8 cellular contexts compared by ENCODE assay signal in genomic region chr17:63082273-63082861, GRCh38.
A peak's percentile ranks its signal among the peaks of the same experiment; 100 is the strongest.
DNase-seq lines count a peak whose midpoint lies in the region; ATAC-seq and TF ChIP-seq lines count a peak whose summit lies in the region.

No MANE protein-coding gene starts in this region.

- no peak overlapping the region for H3K4me3 ChIP-seq in HEK293 (ENCODE audit: low read depth, low read length)

- H3K36me3 ChIP-seq in HEK293 (ENCODE audit: control insufficient read depth in 2 of 2, insufficient read depth in 1 of 2, low read length in 2 of 2) = no peaks in the 10 kb centered on the region

- no peak for TF ChIP-seq CTCF in HEK293 (tag by site-specific recombination; IDR thresholded peaks at IDR 0.05)
- peak; percentile 78 for TF ChIP-seq CTCF in VCaP (conservative IDR thresholded peaks at IDR 0.05)

- ATAC-seq in GM18520 (IDR thresholded peaks at IDR 0.05; ENCODE audit: unreplicated experiment) = no peak
- ATAC-seq in GM18519 (IDR thresholded peaks at IDR 0.05; ENCODE audit: low FRiP score, unreplicated experiment) = no peak
- ATAC-seq in HG02852 (IDR thresholded peaks at IDR 0.05; ENCODE audit: unreplicated experiment) = no peak

- CTCF ChIA-PET in HEK293 (lab: Yijun Ruan, JAX) = interaction anchor here (0.5 to 3.1 kb wide), 23 partner anchors 9 to 409 kb away, joined by 3 to 48 read pairs (median 4); no protein-coding TSS in a partner anchor

- POLR2A ChIA-PET in HEK293 (lab: Yijun Ruan, JAX) = no interaction called here

- H3K4me1 ChIP-seq in HEK293 (ENCODE audit: control insufficient read depth, insufficient read depth, low read length) = no peaks in the 10 kb centered on the region

- H3K9me3 ChIP-seq in HEK293 (ENCODE audit: control insufficient read depth, insufficient read depth, low read depth, low read length) = no peaks in the 10 kb centered on the region

- DNase-seq in AG08395 (ENCODE audit: low spot score) = peak; percentile 18
- DNase-seq in iris pigment epithelial cell (ENCODE audit: low read depth) = peak; percentile 48
- DNase-seq in HPDE6-E6E7 (ENCODE audit: extremely low spot score) = no peak

- H3K27ac ChIP-seq in HEK293 (ENCODE audit: extremely low read depth, low read depth, low read length) (no peak overlapping the region), VCaP (no peak overlapping the region)

TF ChIP-seq in HEK293, 187 proteins besides CTCF, POLR2A, EP300 and RAD21:
- TF ChIP-seq ZNF843 (tag by site-specific recombination; IDR thresholded peaks at IDR 0.05) (no peak), ZFP3 (tag by site-specific recombination; IDR thresholded peaks at IDR 0.05; ENCODE audit: low read depth) (no peak), ZNF654 (tag by site-specific recombination; IDR thresholded peaks at IDR 0.05; ENCODE audit: low read depth) (peak; percentile 38), ZNF404 (tag by site-specific recombination; IDR thresholded peaks at IDR 0.05) (no peak), ZBTB6 (tag by site-specific recombination; IDR thresholded peaks at IDR 0.05) (no peak), ZNF558 (tag by site-specific recombination; IDR thresholded peaks at IDR 0.05) (no peak), ZNF335 (tag by site-specific recombination; conservative IDR thresholded peaks at IDR 0.05) (0 out of 2 replicates have a peak, but pooled peaks have one; percentile 2), ZNF214 (tag by site-specific recombination; IDR thresholded peaks at IDR 0.05; ENCODE audit: borderline replicate concordance) (no peak), SCRT1 (tag by site-specific recombination; IDR thresholded peaks at IDR 0.05; ENCODE audit: borderline replicate concordance) (no peak), MYNN (tag by site-specific recombination; IDR thresholded peaks at IDR 0.05; ENCODE audit: borderline replicate concordance) (no peak)
